In genomic region chr14:105290598-105291356, GRCh38 we compare ENCODE assay signal across 13 cellular contexts. TPM values are rescaled to one million over a fixed set of nuclear protein-coding genes. Genes with fewer than 3 reads are reported as not detected.
DNase-seq lines count a peak whose midpoint lies in the region; ATAC-seq and TF ChIP-seq lines count a peak whose summit lies in the region.
"Had no signal": no experiment of that assay in that cellular context is flagged by ENCODE, and none has a peak within 500 bp of the region (broad histone marks: within the 10 kb centered on the region; RNA-seq: fewer than 3 reads in every experiment).

No MANE protein-coding gene starts in this region.

- peaks cover 7% of the 10 kb centered on the region for H3K36me3 Mint-ChIP-seq in activated T-helper 17 cell treated with anti-CD3 and anti-CD28 coated beads, Interleukin-2, amount 50 U/mL, for 72 hours (ENCODE audit: low read depth)

- H3K9me3 Mint-ChIP-seq in activated T-helper 17 cell treated with anti-CD3 and anti-CD28 coated beads, Interleukin-2, amount 50 U/mL, for 72 hours: no peaks in the 10 kb centered on the region
- H3K9me3 Mint-ChIP-seq: memory B cell had no signal

- no peaks in the 10 kb centered on the region for H3K27me3 Mint-ChIP-seq in activated T-helper 17 cell treated with anti-CD3 and anti-CD28 coated beads, Interleukin-2, amount 50 U/mL, for 72 hours

- in situ Hi-C loops in GM13977 (cut with MboI; ENCODE audit: low pct_unique_long_range_greater_than_20kb, low sequenced_read_pairs, unreplicated experiment): no loop called here

- no peak for ATAC-seq in activated T-helper 17 cell treated with anti-CD3 and anti-CD28 coated beads, Interleukin-2, amount 50 U/mL, for 72 hours (replicated peaks)
- peak; percentile 65 for ATAC-seq in left lobe of liver
- no peak for ATAC-seq in HG03457 (IDR thresholded peaks at IDR 0.05; ENCODE audit: unreplicated experiment)
- no peak for ATAC-seq in GM21526 (IDR thresholded peaks at IDR 0.05; ENCODE audit: low FRiP score, unreplicated experiment)
- ATAC-seq in HG02870 (IDR thresholded peaks at IDR 0.05; ENCODE audit: unreplicated experiment): no peak
- ATAC-seq: psoas muscle had no signal

- peak; percentile 34 for TF ChIP-seq CTCF in GM13977 (IDR thresholded peaks at IDR 0.05; ENCODE audit: extremely low read depth, insufficient read depth, missing control alignments)

- H3K27ac Mint-ChIP-seq in activated T-helper 17 cell treated with anti-CD3 and anti-CD28 coated beads, Interleukin-2, amount 50 U/mL, for 72 hours: peak overlapping the region; percentile 64
- H3K27ac Mint-ChIP-seq: memory B cell had no signal

- DNase-seq in CD1c-positive myeloid dendritic cell (ENCODE audit: extremely low spot score) (peak; percentile 31), GM13977 (ENCODE audit: low spot score) (no peak), left lobe of liver (ENCODE audit: low spot score) (peak; percentile 61), amniotic stem cell (lab: John Stamatoyannopoulos, UW) (no peak)
- DNase-seq: NCI-H2081; psoas muscle; stimulated activated CD4-positive, alpha-beta T cell treated with anti-CD3 and anti-CD28 coated beads, Interleukin-4, amount 100 ng/mL, for 4 hours; substantia nigra had no signal

- H3K4me1 Mint-ChIP-seq in activated T-helper 17 cell treated with anti-CD3 and anti-CD28 coated beads, Interleukin-2, amount 50 U/mL, for 72 hours: peaks cover 17% of the 10 kb centered on the region

- H3K4me3 Mint-ChIP-seq in activated T-helper 17 cell treated with anti-CD3 and anti-CD28 coated beads, Interleukin-2, amount 50 U/mL, for 72 hours: no peak overlapping the region
- H3K4me3 Mint-ChIP-seq: memory B cell had no signal

RNA-seq across cellular contexts. Expression of gene BRF1, which starts 10.0 kb away (rescaled TPM):
- total RNA-seq in activated T-helper 17 cell treated with anti-CD3 and anti-CD28 coated beads, Interleukin-2, amount 50 U/mL, for 72 hours: 10 to 100 TPM; 28.6 to 35.1 TPM
- total RNA-seq in left lobe of liver: 20.5 TPM

RNA-seq across cellular contexts. Expression of gene PACS2, which starts 23.8 kb away (rescaled TPM):
- total RNA-seq in activated T-helper 17 cell treated with anti-CD3 and anti-CD28 coated beads, Interleukin-2, amount 50 U/mL, for 72 hours: 10 to 100 TPM; 26.4 to 30.0 TPM
- total RNA-seq in left lobe of liver: 26.6 TPM

RNA-seq across cellular contexts. Expression of gene BTBD6, which starts 42.4 kb away (rescaled TPM):
- total RNA-seq in activated T-helper 17 cell treated with anti-CD3 and anti-CD28 coated beads, Interleukin-2, amount 50 U/mL, for 72 hours: 10 to 100 TPM; 19.5 to 41.3 TPM
- 20.3 TPM for total RNA-seq in left lobe of liver

Comparison
In these comparisons a context has a peak if more than half of its experiments do, and no peak if none do; other contexts are left out.
1. DNase-seq: peak in CD1c-positive myeloid dendritic cell (single experiment) and left lobe of liver (single experiment); none in GM13977 (single experiment) and amniotic stem cell (single experiment).